In the genomic region with DNA sequence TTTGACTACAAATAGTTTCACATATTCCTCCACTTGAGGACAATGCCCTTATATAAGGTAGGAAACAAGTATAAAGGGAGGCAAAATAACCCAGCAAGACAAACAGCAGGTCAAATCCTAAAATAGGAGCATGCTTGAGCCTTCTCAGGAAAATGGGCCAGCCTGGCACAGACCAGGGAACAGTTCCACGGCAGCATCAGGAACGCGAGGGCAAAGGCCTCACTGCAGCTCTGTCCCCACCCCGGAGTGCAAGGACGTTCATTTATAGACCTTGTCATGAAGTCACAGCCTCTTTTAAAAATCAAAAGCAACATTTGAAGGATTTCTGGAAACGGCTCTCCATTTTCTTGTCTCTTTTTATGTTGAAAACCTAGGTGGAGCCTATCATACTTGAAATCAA, we compare ENCODE assay signal across 22 cellular contexts. TPM values are rescaled to one million over a fixed set of nuclear protein-coding genes. Genes with fewer than 3 reads are reported as not detected.
A peak's percentile ranks its signal among the peaks of the same experiment; 100 is the strongest.
DNase-seq lines count a peak whose midpoint lies in the region; ATAC-seq and TF ChIP-seq lines count a peak whose summit lies in the region.
"Had no signal": no experiment of that assay in that cellular context is flagged by ENCODE, and none has a peak within 500 bp of the region (broad histone marks: within the 10 kb centered on the region; RNA-seq: fewer than 3 reads in every experiment).

No MANE protein-coding gene starts in this region.

- peak; percentile 58 for ATAC-seq in Right ventricle myocardium superior (ENCODE audit: poor library complexity)
- ATAC-seq in HG03159 (IDR thresholded peaks at IDR 0.05; ENCODE audit: unreplicated experiment) = no peak
- ATAC-seq: A549, GM23338, HCT116 had no signal

- DNase-seq in Right ventricle myocardium superior (no peak), cardiac septum (ENCODE audit: low spot score) (no peak), spleen (no peak), HT-29 (ENCODE audit: low spot score) (no peak)
- DNase-seq: 8988T; ACHN; AML-193; BE2C; Calu3; CD4-positive, alpha-beta memory T cell; COR-L47; DMS79 treated with DMSO at 0.1 percent for 48 hours; GF-D8; H9 had no signal

- no peaks in the 10 kb centered on the region for H3K27me3 ChIP-seq in spleen (replicated peaks in 1 of 7)
- H3K27me3 ChIP-seq: BE2C; BLaER1 treated with 17β-estradiol and CSF1 and Interleukin-3, amounts not matched to agents 10 nM and 100 nM had no signal

- intact Hi-C loops in Right ventricle myocardium superior (cut with DNase I) (no loop called here), cardiac septum (cut with DNase I) (loop anchor here (5.0 kb wide), 1 partner anchor 74 kb away; no protein-coding TSS in a partner anchor), spleen (cut with DNase I; ENCODE audit: low total_unique reads) (no loop called here)

- no peak for TF ChIP-seq CTCF in C4-2B (conservative IDR thresholded peaks at IDR 0.05)
- no peak for TF ChIP-seq CTCF in VCaP (conservative IDR thresholded peaks at IDR 0.05)
- TF ChIP-seq CTCF in spleen (IDR thresholded peaks at IDR 0.05 in 8 of 11, conservative IDR thresholded peaks at IDR 0.05 in 3 of 11) = no peak

- H3K4me1 ChIP-seq in spleen = peaks cover 0 to 33% (median 10%) of the 10 kb centered on the region in 6 donors
- H3K4me1 ChIP-seq: BE2C had no signal

- H3K27ac ChIP-seq in C4-2B = peak overlapping the region; percentile 92
- peak overlapping the region; percentile 83 for H3K27ac ChIP-seq in VCaP
- H3K27ac ChIP-seq in spleen = peak overlapping the region in 7 of 8 donors; percentile 19 to 82 (median 56)
- H3K27ac ChIP-seq: A549; BLaER1 treated with 17β-estradiol and CSF1 and Interleukin-3, amounts not matched to agents 10 nM and 100 nM had no signal

- no peaks in the 10 kb centered on the region for H3K36me3 ChIP-seq in spleen
- H3K36me3 ChIP-seq: BE2C; BLaER1 treated with 17β-estradiol and CSF1 and Interleukin-3, amounts not matched to agents 10 nM and 100 nM had no signal

- no peak for TF ChIP-seq POLR2A in spleen (IDR thresholded peaks at IDR 0.05)

- no peak overlapping the region for H3K4me3 ChIP-seq in spleen
- H3K4me3 ChIP-seq: A549; BLaER1 treated with 17β-estradiol and CSF1 and Interleukin-3, amounts not matched to agents 10 nM and 100 nM; GM23338 had no signal

- no peaks in the 10 kb centered on the region for H3K9me3 ChIP-seq in spleen
- H3K9me3 ChIP-seq: A549; BE2C; BLaER1 treated with 17β-estradiol and CSF1 and Interleukin-3, amounts not matched to agents 10 nM and 100 nM had no signal

- 67 to 78% (median 69%) methylated on average over 6 of the region's 6 CpGs for WGBS in spleen, 5 donors

RNA-seq across cellular contexts. Expression of a gene that starts 17.1 kb away (rescaled TPM):
- total RNA-seq in Right ventricle myocardium superior (11.6 TPM), cardiac septum (25.1 TPM), spleen (10 to 100 TPM in 5 of 7 donors, 1 to 10 TPM in 2; 7.5 to 28.2 (median 10.6) TPM)
- 1 to 10 TPM; 1.1 to 2.5 (median 2.2) TPM for polyA plus RNA-seq in spleen
- 16.0 and 16.9 TPM in 2 replicates for total RNA-seq in HT-29 (2014; rRNA removed; shearing (Covaris generic))
- total RNA-seq: CD4-positive, alpha-beta memory T cell; G401 had no signal
- polyA plus RNA-seq: CD4-positive, alpha-beta memory T cell had no signal
